Comparison of ENCODE assay signal across 8 cellular contexts in genomic region chr2:216632952-216633615, GRCh38. TPM values are rescaled to one million over a fixed set of nuclear protein-coding genes. Genes with fewer than 3 reads are reported as not detected.
A peak's percentile ranks its signal among the peaks of the same experiment; 100 is the strongest.
DNase-seq lines count a peak whose midpoint lies in the region; ATAC-seq, FAIRE-seq and TF ChIP-seq lines count a peak whose summit lies in the region.

Gene IGFBP2, plus strand, starts transcription at chr2:216633420. Its CDS starts 104 bp downstream, at chr2:216633524.

- 0 out of 2 replicates have a peak within 1 kb of the TSS, but pooled peaks have one; percentile 17 for H2AK5ac ChIP-seq in H1 (ENCODE audit: low read depth, low read length)

- H3K4me1 ChIP-seq in H1 (replicated peaks in 1 of 4; ENCODE audit: control insufficient read depth in 3 of 4, insufficient read depth in 4 of 4, low read length in 3 of 4), result peaks cover 14 to 25% (median 18%) of the 10 kb centered on the region in 4 experiments
- H3K4me1 ChIP-seq in stomach smooth muscle (ENCODE audit: control insufficient read depth, insufficient read depth, low read length), result peaks cover 30% of the 10 kb centered on the region

- peak within 1 kb of the TSS; percentile 7 to 84 (median 80) for H3K9ac ChIP-seq in H1 (replicated peaks in 1 of 4; ENCODE audit: extremely low read depth in 1 of 4, low read depth in 3 of 4, low read length in 3 of 4)
- H3K9ac ChIP-seq in stomach smooth muscle (ENCODE audit: low read length in 2 of 2), result peak within 1 kb of the TSS; percentile 61 to 66

- peak within 1 kb of the TSS; percentile 75 for H2BK12ac ChIP-seq in H1 (ENCODE audit: low read depth, low read length)

- H4K5ac ChIP-seq in H1 (ENCODE audit: insufficient read length, low read depth, low read length), result peak within 1 kb of the TSS; percentile 94

- peak within 1 kb of the TSS; percentile 95 to 99 for H3K4me2 ChIP-seq in H1 (ENCODE audit: insufficient read depth in 1 of 2, low read depth in 2 of 2, low read length in 2 of 2)

- peak within 1 kb of the TSS; percentile 78 for H3K18ac ChIP-seq in H1 (ENCODE audit: extremely low read depth, low read length)

- H3K4me3 ChIP-seq in H1 (ENCODE audit: extremely low read depth in 1 of 4, insufficient read depth in 2 of 4, low read depth in 3 of 4, low read length in 4 of 4) (peak within 1 kb of the TSS; percentile 71 to 93 (median 86)), stomach smooth muscle (ENCODE audit: low read length in 2 of 2) (peak within 1 kb of the TSS; percentile 84 to 85)

- H3K4ac ChIP-seq in H1 (replicated peaks; ENCODE audit: insufficient read length, low read depth, low read length), result peak within 1 kb of the TSS; percentile 74

- peaks cover 4% of the 10 kb centered on the region; the same call in 1 of the 2 replicates for H3K79me1 ChIP-seq in H1 (ENCODE audit: low read depth, low read length)

- peak within 1 kb of the TSS; percentile 75 for H4K91ac ChIP-seq in H1 (replicated peaks; ENCODE audit: insufficient read length, low read length)

- peak; percentile 44 to 67 for TF ChIP-seq POLR2A in H1 (IDR thresholded peaks at IDR 0.05; ENCODE audit: control extremely low read depth in 1 of 2, low read depth in 2 of 2, low read length in 2 of 2)

- no peak within 1 kb of the TSS for H2BK120ac ChIP-seq in H1 (replicated peaks; ENCODE audit: low read depth, low read length)

- H2BK20ac ChIP-seq in H1 (ENCODE audit: low read length), result 0 out of 2 replicates have a peak within 1 kb of the TSS, but pooled peaks have one; percentile 21

- H3K14ac ChIP-seq in H1 (ENCODE audit: insufficient read length), result peak within 1 kb of the TSS; percentile 81

- H3K36me3 ChIP-seq in H1 (ENCODE audit: control insufficient read depth in 2 of 4, insufficient read depth in 4 of 4, low read length in 3 of 4) (peaks cover 0 to 7% (median 2%) of the 10 kb centered on the region in 4 experiments; a peak in 3 of 8 replicates), stomach smooth muscle (ENCODE audit: control insufficient read depth in 2 of 2, insufficient read depth in 2 of 2, low read length in 2 of 2) (no peaks in the 10 kb centered on the region)

- H3K23me2 ChIP-seq in H1 (ENCODE audit: low read depth, low read length), result peaks cover 32% of the 10 kb centered on the region

- FAIRE-seq in H1 (lab: Jason Lieb, UNC), result no peak

- POLR2A ChIA-PET in T-cell (lab: Charles Lee) (no interaction called here), H1 (lab: Charles Lee; ENCODE audit: partially characterized antibody) (interaction anchor here (0.7 to 4.6 kb wide), 20 partner anchors 8 to 582 kb away, joined by 3 to 32 read pairs (median 3); partner anchors contain the start of gene RPL37A)

- peak within 1 kb of the TSS; percentile 75 for H2BK15ac ChIP-seq in H1 (ENCODE audit: low read length)

- peak within 1 kb of the TSS; percentile 69 to 82 (median 70) for H3K4me3 Mint-ChIP-seq in T-cell

- no peak within 1 kb of the TSS for H3K23ac ChIP-seq in H1 (ENCODE audit: insufficient read length)

- peaks cover 16 to 31% (median 28%) of the 10 kb centered on the region in 3 donors for H3K4me1 Mint-ChIP-seq in T-cell

- 1% methylated on average over 36 of the region's 70 CpGs; no CpG with 5 or more reads in 1 of the 2 experiments for WGBS in H1 (ENCODE audit: extremely low coverage in 1 of 2, insufficient coverage in 1 of 2, insufficient read length in 1 of 2, insufficient replicate concordance in 2 of 2, low coverage in 1 of 2, low lambda C conversion rate in 2 of 2, missing lambda C conversion rate in 1 of 2), 2 experiments

- ATAC-seq in T-cell (replicated peaks in 1 of 4), result peak in 3 of 4 experiments; percentile 54 to 58 (median 58)

- H3K9me3 Mint-ChIP-seq in T-cell, result no peaks in the 10 kb centered on the region

- H3K36me3 Mint-ChIP-seq in T-cell, result no peaks in the 10 kb centered on the region

- peak within 1 kb of the TSS; percentile 90; the same call in 1 of the 2 replicates for H4K8ac ChIP-seq in H1 (ENCODE audit: extremely low read depth, insufficient read depth, low read length)

- peak within 1 kb of the TSS; percentile 35; the same call in 1 of the 2 replicates for H3K27ac ChIP-seq in H1 (ENCODE audit: low read depth, low read length)
- peak within 1 kb of the TSS; percentile 70 for H3K27ac ChIP-seq in stomach smooth muscle (ENCODE audit: low read length)

- DNase-seq in D341Med (ENCODE audit: low spot score) (peak; percentile 82), T-cell (peak in 3 of 34 experiments; percentile 3 to 13 (median 7)), H1 (ENCODE audit: low read depth in 1 of 2, low spot score in 2 of 2) (peak in 1 of 2 experiments; percentile 83), mesenteric fat pad (ENCODE audit: low spot score) (no peak)
- no peak for DNase-seq in effector CD4-positive, alpha-beta T cell
- DNase-seq in stimulated activated naive CD4-positive, alpha-beta T cell treated with Interleukin-2 at 50 U/mL for 16 hours (lab: John Stamatoyannopoulos, UW), result no peak

- no peak for TF ChIP-seq EP300 in Ishikawa (IDR thresholded peaks at IDR 0.05; ENCODE audit: borderline replicate concordance)
- TF ChIP-seq EP300 in H1 (IDR thresholded peaks at IDR 0.05; ENCODE audit: borderline replicate concordance in 1 of 2, low read depth in 2 of 2, low read length in 2 of 2), result no peak

- CTCF ChIA-PET in T-cell (lab: Charles Lee), result no interaction called here
- CTCF ChIA-PET in H1 (lab: Charles Lee; ENCODE audit: partially characterized antibody), result interaction anchor here (1.1 to 6.3 kb wide), 8 partner anchors 18 to 114 kb away, joined by 3 to 54 read pairs (median 4); no protein-coding TSS in a partner anchor

- peaks cover 55 to 64% of the 10 kb centered on the region in 2 donors for H3K27me3 Mint-ChIP-seq in T-cell

- H2BK5ac ChIP-seq in H1 (ENCODE audit: low read depth, low read length), result peak within 1 kb of the TSS; percentile 16; the same call in 1 of the 2 replicates

- TF ChIP-seq RAD21 in Ishikawa (IDR thresholded peaks at IDR 0.05; ENCODE audit: low read depth), result no peak
- peak in 1 of 2 experiments; percentile 10; a peak in 1 of 4 replicates for TF ChIP-seq RAD21 in H1 (IDR thresholded peaks at IDR 0.05 in 1 of 2, conservative IDR thresholded peaks at IDR 0.05 in 1 of 2; ENCODE audit: low read depth in 2 of 2, low read length in 2 of 2)

- H3K27me3 ChIP-seq in H1 (replicated peaks in 1 of 4; ENCODE audit: control insufficient read depth in 3 of 4, extremely low read depth in 1 of 4, insufficient read depth in 3 of 4, low read length in 3 of 4) (peaks cover 0 to 8% (median 6%) of the 10 kb centered on the region in 4 experiments; a peak in 3 of 7 replicates), stomach smooth muscle (ENCODE audit: control insufficient read depth in 1 of 2, insufficient read depth in 2 of 2, low read length in 2 of 2) (no peaks in the 10 kb centered on the region)

- 0 out of 4 replicates have a peak, but pooled peaks of 1 of the 3 experiments have one; percentile 6 for TF ChIP-seq CTCF in H1 (IDR thresholded peaks at IDR 0.05; ENCODE audit: control extremely low read depth in 1 of 3, insufficient read depth in 1 of 3, low read depth in 1 of 3, low read length in 3 of 3)

- no peak within 1 kb of the TSS for H3K27ac Mint-ChIP-seq in T-cell

- H3K79me2 ChIP-seq in H1 (ENCODE audit: control insufficient read depth in 1 of 2, insufficient read depth in 2 of 2, low read length in 2 of 2), result peaks cover 4 to 44% of the 10 kb centered on the region in 2 experiments; a peak in 3 of 4 replicates

- H3K9me3 ChIP-seq in H1 (ENCODE audit: insufficient read depth in 2 of 2, low read depth in 1 of 2, low read length in 1 of 2), result no peaks in the 10 kb centered on the region
- no peaks in the 10 kb centered on the region for H3K9me3 ChIP-seq in stomach smooth muscle (ENCODE audit: control insufficient read depth in 2 of 2, low read length in 2 of 2)

- peak within 1 kb of the TSS; percentile 52 for H3K56ac ChIP-seq in H1 (replicated peaks; ENCODE audit: insufficient read length, low read depth, low read length)

- peak within 1 kb of the TSS; percentile 72; the same call in 1 of the 2 replicates for H2AFZ ChIP-seq in H1 (ENCODE audit: low read length)

- H4K20me1 ChIP-seq in H1 (replicated peaks in 1 of 2; ENCODE audit: control insufficient read depth in 1 of 2, insufficient read depth in 2 of 2, low read length in 2 of 2), result peaks cover 3 to 6% of the 10 kb centered on the region in 2 experiments

TF ChIP-seq in Ishikawa, 13 proteins besides CTCF, POLR2A, EP300 and RAD21 (continues in another document):
- peak; percentile 64 for TF ChIP-seq ZBTB7A (IDR thresholded peaks at IDR 0.05; ENCODE audit: low read depth)
- no peak for TF ChIP-seq TEAD4 (IDR thresholded peaks at IDR 0.05)
- TF ChIP-seq USF1 (IDR thresholded peaks at IDR 0.05), result no peak

TF ChIP-seq in H1, 55 proteins besides CTCF, POLR2A, EP300 and RAD21 (continues in another document):
- TF ChIP-seq KDM5A (IDR thresholded peaks at IDR 0.05; ENCODE audit: low read length) (no peak), SIRT6 (IDR thresholded peaks at IDR 0.05; ENCODE audit: low read length) (no peak), GTF2F1 (IDR thresholded peaks at IDR 0.05; ENCODE audit: borderline replicate concordance, low read depth, low read length) (no peak), MAFK (IDR thresholded peaks at IDR 0.05; ENCODE audit: low read depth, low read length) (no peak), TBP (IDR thresholded peaks at IDR 0.05; ENCODE audit: low read depth, low read length) (no peak; the same call in 1 of the 2 replicates), ASH2L (IDR thresholded peaks at IDR 0.05; ENCODE audit: low read length) (peak; percentile 92), POU5F1 (IDR thresholded peaks at IDR 0.05; ENCODE audit: low read depth, low read length) (no peak), MAX (IDR thresholded peaks at IDR 0.05) (peak; percentile 84), NANOG (IDR thresholded peaks at IDR 0.05; ENCODE audit: insufficient read depth, low read depth, low read length, poor library complexity, severe bottlenecking) (no peak), PHF8 (conservative IDR thresholded peaks at IDR 0.05; ENCODE audit: low read depth, low read length) (peak; percentile 66), SUZ12 (IDR thresholded peaks at IDR 0.05; ENCODE audit: low read length) (no peak), TAF7 (optimal IDR thresholded peaks at IDR 0.05; ENCODE audit: borderline replicate concordance, low read depth, low read length) (peak; percentile 62)

RNA-seq across cellular contexts. Expression of gene IGFBP2, which starts in this region (rescaled TPM):
- total RNA-seq in T-cell (1 to 10 TPM in 2 of 5 donors, under 1 TPM in 1, not detected in 2; 0.46 to 2.1 (median 1.8) TPM), mesenteric fat pad (59.9 TPM)
- 322 and 326 TPM in 2 replicates for total RNA-seq in H1 (2021; fragmentation: NEBNext Ultra II Directional; extraction: Animal tissue kit (Norgen Biotek cat#: 25700))
- polyA plus RNA-seq in H1 (2011; rRNA removed), result 782 and 980 TPM in 2 replicates
- polyA plus RNA-seq in H1 (2011; cell fraction: cytosol; rRNA removed), result 607 TPM
- polyA plus RNA-seq in H1 (2011; cell fraction: nucleus; rRNA removed), result 562 TPM
- 269 to 492 TPM (median 434 TPM) in 4 replicates for polyA plus RNA-seq in H1 (2012, experiment 1 of 2)
- polyA plus RNA-seq in H1 (2012, experiment 2 of 2), result 469 TPM
- 853 TPM for polyA plus RNA-seq in H1 (2013, experiment 1 of 2)
- polyA plus RNA-seq in H1 (2013, experiment 2 of 2), result 787 TPM
- 98.8 and 122 TPM in 2 replicates for polyA minus RNA-seq in H1 (2011; rRNA and poly(A)+ RNA removed)
- 242 TPM for polyA minus RNA-seq in H1 (2011; cell fraction: cytosol; rRNA and poly(A)+ RNA removed)
- polyA minus RNA-seq in H1 (2011; cell fraction: nucleus; rRNA and poly(A)+ RNA removed), result 141 TPM

Comparison
In these comparisons a context has a peak if more than half of its experiments do, and no peak if none do; other contexts are left out.
1. RNA of gene IGFBP2 (total RNA-seq): 322 to 326 TPM in H1 and 59.9 TPM in mesenteric fat pad (single experiment); 0.46 to 2.1 TPM in T-cell; every median in the first group is over 10 times any median in the second.